In genomic region chr20:37282558-37282957, GRCh38 we compare ENCODE assay signal across 9 cellular contexts. TPM values are rescaled to one million over a fixed set of nuclear protein-coding genes. Genes with fewer than 3 reads are reported as not detected.
A peak's percentile ranks its signal among the peaks of the same experiment; 100 is the strongest.
DNase-seq lines count a peak whose midpoint lies in the region; ATAC-seq and TF ChIP-seq lines count a peak whose summit lies in the region.
"Had no signal": no experiment of that assay in that cellular context is flagged by ENCODE, and none has a peak within 500 bp of the region (broad histone marks: within the 10 kb centered on the region; RNA-seq: fewer than 3 reads in every experiment).

No MANE protein-coding gene starts in this region.

- intact Hi-C loops in transverse colon (cut with DNase I; ENCODE audit: low total_unique reads): loop anchor here (2.0 kb wide), 1 partner anchor 102 kb away; no protein-coding TSS in a partner anchor

- H3K27ac ChIP-seq in transverse colon: peak overlapping the region in 3 of 4 donors; percentile 3 to 52 (median 40)
- H3K27ac ChIP-seq: SK-N-MC had no signal

- no peak overlapping the region for H3K4me3 ChIP-seq in adipocyte (ENCODE audit: low read length)
- no peak overlapping the region for H3K4me3 ChIP-seq in transverse colon
- H3K4me3 ChIP-seq: SK-N-MC had no signal

- ATAC-seq in GM19463 (IDR thresholded peaks at IDR 0.05; ENCODE audit: unreplicated experiment): no peak

- H3K9me3 ChIP-seq in adipocyte (ENCODE audit: control insufficient read depth, low read length) (no peaks in the 10 kb centered on the region), transverse colon (no peaks in the 10 kb centered on the region)

- WGBS in transverse colon (ENCODE audit: low coverage in 1 of 2), 2 donors: 66 to 83% methylated on average over 1 to 6 of the region's 6 CpGs

- no peak for TF ChIP-seq POLR2A in transverse colon (IDR thresholded peaks at IDR 0.05)

- TF ChIP-seq EP300 in transverse colon (IDR thresholded peaks at IDR 0.05; ENCODE audit: low read depth): no peak

- H3K9ac ChIP-seq in adipocyte (ENCODE audit: low read length): peak overlapping the region; percentile 21

- TF ChIP-seq CTCF in transverse colon (IDR thresholded peaks at IDR 0.05): peak; percentile 33 to 51 (median 41)

- H3K27me3 ChIP-seq in adipocyte (replicated peaks; ENCODE audit: control insufficient read depth, insufficient read depth, low read length) (peaks cover 5% of the 10 kb centered on the region), transverse colon (no peaks in the 10 kb centered on the region)

- in situ Hi-C loops in transverse colon (cut with MboI; ENCODE audit: low pct_ligation_motif_present in 1 of 4, low pct_unique_long_range_greater_than_20kb in 1 of 4, low sequenced_read_pairs in 3 of 4): no loop called here

- DNase-seq in NCI-H2171 (lab: John Stamatoyannopoulos, UW) (peak; percentile 26), NCI-H2171 treated with DMSO at 0.1 percent for 48 hours (lab: John Stamatoyannopoulos, UW) (no peak), adipocyte (ENCODE audit: low read depth) (peak; percentile 89), islet precursor cell (peak; percentile 69), transverse colon (peak; percentile 19), NCI-H526 treated with DMSO at 0.1 percent for 48 hours (lab: John Stamatoyannopoulos, UW) (no peak)
- DNase-seq in stimulated activated naive CD4-positive, alpha-beta T cell (lab: John Stamatoyannopoulos, UW): no peak

- H3K36me3 ChIP-seq in adipocyte (ENCODE audit: control insufficient read depth, insufficient read depth, low read length, severe bottlenecking) (no peaks in the 10 kb centered on the region), transverse colon (no peaks in the 10 kb centered on the region)

- peaks cover 20% of the 10 kb centered on the region for H3K4me1 ChIP-seq in adipocyte (ENCODE audit: control insufficient read depth, insufficient read depth, low read length)
- peaks cover 0 to 2% (median 0%) of the 10 kb centered on the region in 4 donors for H3K4me1 ChIP-seq in transverse colon

RNA-seq across cellular contexts. Expression of gene MANBAL, which starts 6.9 kb away (rescaled TPM):
- 10 to 100 TPM in 3 of 4 donors, 1 to 10 TPM in 1; 8.8 to 31.4 (median 21.3) TPM for total RNA-seq in transverse colon

RNA-seq across cellular contexts. Expression of gene GHRH, which starts 20.9 kb away (rescaled TPM):
- not detected for total RNA-seq in transverse colon

Comparison
In these comparisons a context has a peak if more than half of its experiments do, and no peak if none do; other contexts are left out.
1. DNase-seq: peak in NCI-H2171 (single experiment), adipocyte (single experiment), islet precursor cell (single experiment) and transverse colon (single experiment); none in NCI-H2171 treated with DMSO at 0.1 percent for 48 hours (single experiment), stimulated activated naive CD4-positive, alpha-beta T cell (0 of 6) and NCI-H526 treated with DMSO at 0.1 percent for 48 hours (single experiment).